1 cellular context compared by ENCODE assay signal in the genomic region with DNA sequence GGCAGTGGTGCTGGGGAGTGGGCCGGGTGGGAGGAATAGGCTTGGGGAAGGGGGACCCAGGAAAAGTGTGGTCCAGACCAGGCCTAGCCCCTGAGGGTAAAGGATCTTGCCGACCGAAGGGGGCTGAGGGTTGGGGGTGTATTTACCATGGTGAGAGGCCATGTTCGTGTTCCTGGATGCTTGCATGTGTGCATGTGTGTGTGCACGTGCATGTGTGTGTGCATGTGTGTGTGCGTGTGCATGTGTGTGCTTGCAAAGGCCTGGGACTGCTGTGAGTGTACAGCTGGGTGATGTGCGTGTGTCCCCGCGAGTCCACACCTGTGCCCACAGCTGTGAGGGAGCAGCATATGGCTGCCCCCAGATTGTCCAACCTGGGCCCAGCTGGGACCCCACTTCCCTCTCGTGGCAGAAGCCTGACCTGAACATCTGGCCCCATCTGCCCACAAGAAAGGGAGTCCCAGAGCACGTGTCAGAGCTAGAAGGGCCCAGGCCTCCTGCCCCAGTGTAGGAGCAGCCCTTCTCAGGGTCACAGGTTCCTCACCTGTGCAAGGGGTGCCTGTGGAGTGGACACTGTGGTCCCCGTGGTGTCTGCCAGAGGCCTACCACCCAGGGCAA.
TF ChIP-seq lines count a peak whose summit lies in the region.

No MANE protein-coding gene starts in this region.

TF ChIP-seq in H1, 55 proteins besides CTCF, POLR2A, EP300 and RAD21:
- TF ChIP-seq CTBP2 (IDR thresholded peaks at IDR 0.05; ENCODE audit: borderline replicate concordance, insufficient read depth, insufficient read length, low read length) (no peak), TAF7 (optimal IDR thresholded peaks at IDR 0.05; ENCODE audit: borderline replicate concordance, low read depth, low read length) (no peak)
